Comparison of ENCODE assay signal across 1 cellular context in genomic region chr1:162822391-162823200, GRCh38.
TF ChIP-seq lines count a peak whose summit lies in the region.

No MANE protein-coding gene starts in this region.

TF ChIP-seq in GM12878, 131 proteins besides CTCF, POLR2A, EP300 and RAD21 (continued from another document):
- no peak for TF ChIP-seq USF2 (IDR thresholded peaks at IDR 0.05; ENCODE audit: borderline replicate concordance, low read depth, low read length)
- TF ChIP-seq PBX3 (IDR thresholded peaks at IDR 0.05; ENCODE audit: insufficient replicate concordance, low read depth, low read length): no peak
- TF ChIP-seq ZSCAN29 (IDR thresholded peaks at IDR 0.05): no peak
- TF ChIP-seq BCL11A (IDR thresholded peaks at IDR 0.05; ENCODE audit: low read depth, low read length): no peak
- no peak for TF ChIP-seq REST (IDR thresholded peaks at IDR 0.05; ENCODE audit: low read depth, low read length)
- TF ChIP-seq E2F4 (IDR thresholded peaks at IDR 0.05; ENCODE audit: low read depth, low read length): no peak
- no peak for TF ChIP-seq ZNF217 (IDR thresholded peaks at IDR 0.05)
- no peak for TF ChIP-seq RAD51 (IDR thresholded peaks at IDR 0.05)
- no peak for TF ChIP-seq ZZZ3 (IDR thresholded peaks at IDR 0.05; ENCODE audit: control insufficient read depth, insufficient read length, low read depth)
- no peak for TF ChIP-seq SMAD5 (IDR thresholded peaks at IDR 0.05; ENCODE audit: low read depth)
- no peak for TF ChIP-seq HDAC2 (IDR thresholded peaks at IDR 0.05)
- TF ChIP-seq JUND (IDR thresholded peaks at IDR 0.05; ENCODE audit: low read depth, low read length): no peak
- TF ChIP-seq NFIC (IDR thresholded peaks at IDR 0.05; ENCODE audit: low read depth, low read length): no peak
- TF ChIP-seq FOXK2 (IDR thresholded peaks at IDR 0.05): no peak
- no peak for TF ChIP-seq CEBPB (IDR thresholded peaks at IDR 0.05; ENCODE audit: borderline replicate concordance in 1 of 2, low read depth in 2 of 2, low read length in 2 of 2)
TF ChIP-seq in GM12878: peak in this region for 0.
